Comparison of ENCODE assay signal across 1 cellular context in the genomic region with DNA sequence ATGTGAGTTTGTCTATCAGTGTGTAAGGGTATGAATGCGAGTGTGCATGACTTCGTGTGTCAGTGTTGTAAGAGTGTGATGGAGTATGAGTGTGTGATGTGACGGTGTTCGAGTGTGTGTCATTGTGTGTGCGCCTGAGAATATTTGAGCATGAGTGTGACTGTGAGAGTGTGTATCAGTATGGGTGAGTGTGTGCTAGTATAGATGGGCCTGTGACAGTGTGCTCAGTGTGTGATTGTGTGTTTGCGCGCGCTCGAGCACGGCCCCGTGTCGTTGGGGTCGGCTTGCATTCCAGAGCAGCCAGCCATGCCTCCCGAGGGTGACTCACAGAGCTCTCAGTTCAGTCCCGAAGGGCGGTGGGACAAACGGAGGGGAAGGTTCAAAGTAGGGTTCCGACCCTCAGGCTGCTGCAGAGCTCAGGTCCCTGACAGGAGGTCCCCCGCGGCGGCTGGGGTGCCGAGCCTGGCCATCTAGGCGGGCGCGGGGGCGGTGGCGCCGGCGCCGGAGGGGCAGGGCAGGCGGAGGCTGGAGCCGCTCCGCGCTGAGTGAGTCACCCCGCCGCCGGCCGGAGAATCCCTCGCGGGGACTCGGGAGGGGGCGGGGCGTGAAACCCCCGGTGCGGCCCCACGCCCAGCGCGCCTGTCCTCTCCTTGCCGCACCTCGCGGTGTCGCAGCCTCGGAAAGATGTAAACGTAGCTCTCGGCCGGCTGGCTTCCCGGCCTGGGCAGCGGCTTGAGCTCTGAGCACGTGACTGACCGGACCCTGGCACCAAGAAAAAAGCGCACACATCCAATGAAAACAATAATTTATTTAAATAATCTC.
TF ChIP-seq lines count a peak whose summit lies in the region.

No MANE protein-coding gene starts in this region.

TF ChIP-seq in HepG2, 621 proteins besides CTCF, POLR2A, EP300 and RAD21 (continues in another document):
- TF ChIP-seq ZNF563 (CRISPR knock-in tag; IDR thresholded peaks at IDR 0.05) (0 out of 2 replicates have a peak, but pooled peaks have one; percentile 36), KDM6A (CRISPR knock-in tag; IDR thresholded peaks at IDR 0.05; ENCODE audit: low read depth) (no peak), PPARG (CRISPR knock-in tag; conservative IDR thresholded peaks at IDR 0.05) (peak; percentile 36; the same call in 1 of the 2 replicates), RBFOX2 (IDR thresholded peaks at IDR 0.05; ENCODE audit: low read depth, low read length) (0 out of 2 replicates have a peak, but pooled peaks have one; percentile 35), YEATS4 (CRISPR knock-in tag; IDR thresholded peaks at IDR 0.05; ENCODE audit: borderline replicate concordance) (peak; percentile 43; the same call in 1 of the 2 replicates), ZFP37 (CRISPR knock-in tag; IDR thresholded peaks at IDR 0.05; ENCODE audit: borderline replicate concordance) (no peak), BORCS8-MEF2B (CRISPR knock-in tag; IDR thresholded peaks at IDR 0.05) (peak; percentile 62; the same call in 1 of the 2 replicates), CAMTA2 (CRISPR knock-in tag; IDR thresholded peaks at IDR 0.05; ENCODE audit: borderline replicate concordance) (no peak), ZKSCAN8 (CRISPR knock-in tag; IDR thresholded peaks at IDR 0.05; ENCODE audit: borderline replicate concordance) (no peak), CC2D1A (CRISPR knock-in tag; IDR thresholded peaks at IDR 0.05) (no peak), FOXA1 (IDR thresholded peaks at IDR 0.05) (0 out of 2 replicates have a peak, but pooled peaks have one; percentile 55), FOXA1 (CRISPR knock-in tag; IDR thresholded peaks at IDR 0.05) (0 out of 2 replicates have a peak, but pooled peaks have one; percentile 2), KAT7 (CRISPR knock-in tag; IDR thresholded peaks at IDR 0.05; ENCODE audit: borderline replicate concordance) (0 out of 2 replicates have a peak, but pooled peaks have one; percentile 26), RARA (CRISPR knock-in tag; IDR thresholded peaks at IDR 0.05) (no peak), TAF1 (CRISPR knock-in tag; IDR thresholded peaks at IDR 0.05) (no peak), ZNF33B (CRISPR knock-in tag; IDR thresholded peaks at IDR 0.05) (no peak), SKI (IDR thresholded peaks at IDR 0.05; ENCODE audit: partially characterized antibody) (peak; percentile 75), ZNF263 (CRISPR knock-in tag; IDR thresholded peaks at IDR 0.05) (peak; percentile 57; the same call in 1 of the 2 replicates), SALL2 (CRISPR knock-in tag; IDR thresholded peaks at IDR 0.05) (0 out of 2 replicates have a peak, but pooled peaks have one; percentile 45), HOXA3 (CRISPR knock-in tag; IDR thresholded peaks at IDR 0.05) (peak; percentile 61), KDM5B (CRISPR knock-in tag; IDR thresholded peaks at IDR 0.05; ENCODE audit: borderline replicate concordance) (peak; percentile 85; the same call in 1 of the 2 replicates), SIX1 (CRISPR knock-in tag; IDR thresholded peaks at IDR 0.05; ENCODE audit: borderline replicate concordance) (no peak), ZIK1 (CRISPR knock-in tag; IDR thresholded peaks at IDR 0.05; ENCODE audit: borderline replicate concordance, low read depth) (0 out of 2 replicates have a peak, but pooled peaks have one; percentile 41), ZNF891 (CRISPR knock-in tag; IDR thresholded peaks at IDR 0.05) (0 out of 2 replicates have a peak, but pooled peaks have one; percentile 33), NKX3-1 (CRISPR knock-in tag; IDR thresholded peaks at IDR 0.05) (0 out of 2 replicates have a peak, but pooled peaks have one; percentile 19), ZNF747 (CRISPR knock-in tag; IDR thresholded peaks at IDR 0.05; ENCODE audit: borderline replicate concordance) (no peak), ZNF777 (CRISPR knock-in tag; IDR thresholded peaks at IDR 0.05) (peak; percentile 85), MTF2 (CRISPR knock-in tag; IDR thresholded peaks at IDR 0.05; ENCODE audit: borderline replicate concordance) (peak; percentile 52; the same call in 1 of the 2 replicates), GABPB1 (CRISPR knock-in tag; IDR thresholded peaks at IDR 0.05) (peak; percentile 59), NCOR1 (IDR thresholded peaks at IDR 0.05; ENCODE audit: borderline replicate concordance, low read length) (no peak), ZNF431 (CRISPR knock-in tag; IDR thresholded peaks at IDR 0.05; ENCODE audit: borderline replicate concordance, low read depth) (no peak; the same call in 1 of the 2 replicates), MTA3 (CRISPR knock-in tag; IDR thresholded peaks at IDR 0.05) (no peak), AHR (CRISPR knock-in tag; IDR thresholded peaks at IDR 0.05) (no peak)
- TF ChIP-seq, protein P1, sequence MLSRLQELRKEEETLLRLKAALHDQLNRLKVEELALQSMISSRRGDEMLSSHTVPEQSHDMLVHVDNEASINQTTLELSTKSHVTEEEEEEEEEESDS (CRISPR knock-in tag; IDR thresholded peaks at IDR 0.05; ENCODE audit: borderline replicate concordance): 0 out of 2 replicates have a peak, but pooled peaks have one; percentile 38
- TF ChIP-seq, protein P2, sequence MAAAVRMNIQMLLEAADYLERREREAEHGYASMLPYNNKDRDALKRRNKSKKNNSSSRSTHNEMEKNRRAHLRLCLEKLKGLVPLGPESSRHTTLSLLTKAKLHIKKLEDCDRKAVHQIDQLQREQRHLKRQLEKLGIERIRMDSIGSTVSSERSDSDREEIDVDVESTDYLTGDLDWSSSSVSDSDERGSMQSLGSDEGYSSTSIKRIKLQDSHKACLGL (CRISPR knock-in tag; IDR thresholded peaks at IDR 0.05): peak; percentile 74; the same call in 1 of the 2 replicates
- TF ChIP-seq, protein P3, sequence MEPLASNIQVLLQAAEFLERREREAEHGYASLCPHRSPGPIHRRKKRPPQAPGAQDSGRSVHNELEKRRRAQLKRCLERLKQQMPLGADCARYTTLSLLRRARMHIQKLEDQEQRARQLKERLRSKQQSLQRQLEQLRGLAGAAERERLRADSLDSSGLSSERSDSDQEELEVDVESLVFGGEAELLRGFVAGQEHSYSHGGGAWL (CRISPR knock-in tag; IDR thresholded peaks at IDR 0.05): peak; percentile 78; the same call in 1 of the 2 replicates
- TF ChIP-seq, protein P4, sequence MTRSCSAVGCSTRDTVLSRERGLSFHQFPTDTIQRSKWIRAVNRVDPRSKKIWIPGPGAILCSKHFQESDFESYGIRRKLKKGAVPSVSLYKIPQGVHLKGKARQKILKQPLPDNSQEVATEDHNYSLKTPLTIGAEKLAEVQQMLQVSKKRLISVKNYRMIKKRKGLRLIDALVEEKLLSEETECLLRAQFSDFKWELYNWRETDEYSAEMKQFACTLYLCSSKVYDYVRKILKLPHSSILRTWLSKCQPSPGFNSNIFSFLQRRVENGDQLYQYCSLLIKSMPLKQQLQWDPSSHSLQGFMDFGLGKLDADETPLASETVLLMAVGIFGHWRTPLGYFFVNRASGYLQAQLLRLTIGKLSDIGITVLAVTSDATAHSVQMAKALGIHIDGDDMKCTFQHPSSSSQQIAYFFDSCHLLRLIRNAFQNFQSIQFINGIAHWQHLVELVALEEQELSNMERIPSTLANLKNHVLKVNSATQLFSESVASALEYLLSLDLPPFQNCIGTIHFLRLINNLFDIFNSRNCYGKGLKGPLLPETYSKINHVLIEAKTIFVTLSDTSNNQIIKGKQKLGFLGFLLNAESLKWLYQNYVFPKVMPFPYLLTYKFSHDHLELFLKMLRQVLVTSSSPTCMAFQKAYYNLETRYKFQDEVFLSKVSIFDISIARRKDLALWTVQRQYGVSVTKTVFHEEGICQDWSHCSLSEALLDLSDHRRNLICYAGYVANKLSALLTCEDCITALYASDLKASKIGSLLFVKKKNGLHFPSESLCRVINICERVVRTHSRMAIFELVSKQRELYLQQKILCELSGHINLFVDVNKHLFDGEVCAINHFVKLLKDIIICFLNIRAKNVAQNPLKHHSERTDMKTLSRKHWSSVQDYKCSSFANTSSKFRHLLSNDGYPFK (CRISPR knock-in tag; IDR thresholded peaks at IDR 0.05; ENCODE audit: borderline replicate concordance): peak; percentile 72
- TF ChIP-seq, protein P5, sequence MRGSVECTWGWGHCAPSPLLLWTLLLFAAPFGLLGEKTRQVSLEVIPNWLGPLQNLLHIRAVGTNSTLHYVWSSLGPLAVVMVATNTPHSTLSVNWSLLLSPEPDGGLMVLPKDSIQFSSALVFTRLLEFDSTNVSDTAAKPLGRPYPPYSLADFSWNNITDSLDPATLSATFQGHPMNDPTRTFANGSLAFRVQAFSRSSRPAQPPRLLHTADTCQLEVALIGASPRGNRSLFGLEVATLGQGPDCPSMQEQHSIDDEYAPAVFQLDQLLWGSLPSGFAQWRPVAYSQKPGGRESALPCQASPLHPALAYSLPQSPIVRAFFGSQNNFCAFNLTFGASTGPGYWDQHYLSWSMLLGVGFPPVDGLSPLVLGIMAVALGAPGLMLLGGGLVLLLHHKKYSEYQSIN (CRISPR knock-in tag; IDR thresholded peaks at IDR 0.05; ENCODE audit: borderline replicate concordance): 0 out of 2 replicates have a peak, but pooled peaks have one; percentile 65
- TF ChIP-seq, protein P6, sequence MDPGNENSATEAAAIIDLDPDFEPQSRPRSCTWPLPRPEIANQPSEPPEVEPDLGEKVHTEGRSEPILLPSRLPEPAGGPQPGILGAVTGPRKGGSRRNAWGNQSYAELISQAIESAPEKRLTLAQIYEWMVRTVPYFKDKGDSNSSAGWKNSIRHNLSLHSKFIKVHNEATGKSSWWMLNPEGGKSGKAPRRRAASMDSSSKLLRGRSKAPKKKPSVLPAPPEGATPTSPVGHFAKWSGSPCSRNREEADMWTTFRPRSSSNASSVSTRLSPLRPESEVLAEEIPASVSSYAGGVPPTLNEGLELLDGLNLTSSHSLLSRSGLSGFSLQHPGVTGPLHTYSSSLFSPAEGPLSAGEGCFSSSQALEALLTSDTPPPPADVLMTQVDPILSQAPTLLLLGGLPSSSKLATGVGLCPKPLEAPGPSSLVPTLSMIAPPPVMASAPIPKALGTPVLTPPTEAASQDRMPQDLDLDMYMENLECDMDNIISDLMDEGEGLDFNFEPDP (CRISPR knock-in tag; conservative IDR thresholded peaks at IDR 0.05): no peak
- TF ChIP-seq, protein P7, sequence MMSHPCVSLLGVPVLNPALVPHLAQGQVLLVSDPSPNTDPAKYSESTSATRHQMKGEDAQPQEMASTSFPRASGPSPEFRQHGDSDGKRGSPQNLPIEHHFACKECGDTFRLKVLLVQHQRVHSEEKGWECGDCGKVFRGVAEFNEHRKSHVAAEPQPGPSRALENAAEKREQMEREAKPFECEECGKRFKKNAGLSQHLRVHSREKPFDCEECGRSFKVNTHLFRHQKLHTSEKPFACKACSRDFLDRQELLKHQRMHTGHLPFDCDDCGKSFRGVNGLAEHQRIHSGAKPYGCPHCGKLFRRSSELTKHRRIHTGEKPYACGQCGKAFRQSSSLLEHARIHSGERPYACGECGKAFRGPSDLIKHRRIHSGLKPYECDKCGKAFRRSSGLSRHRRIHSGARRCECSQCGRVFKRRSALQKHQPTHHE (CRISPR knock-in tag; IDR thresholded peaks at IDR 0.05; ENCODE audit: borderline replicate concordance): no peak
- TF ChIP-seq, protein P8, sequence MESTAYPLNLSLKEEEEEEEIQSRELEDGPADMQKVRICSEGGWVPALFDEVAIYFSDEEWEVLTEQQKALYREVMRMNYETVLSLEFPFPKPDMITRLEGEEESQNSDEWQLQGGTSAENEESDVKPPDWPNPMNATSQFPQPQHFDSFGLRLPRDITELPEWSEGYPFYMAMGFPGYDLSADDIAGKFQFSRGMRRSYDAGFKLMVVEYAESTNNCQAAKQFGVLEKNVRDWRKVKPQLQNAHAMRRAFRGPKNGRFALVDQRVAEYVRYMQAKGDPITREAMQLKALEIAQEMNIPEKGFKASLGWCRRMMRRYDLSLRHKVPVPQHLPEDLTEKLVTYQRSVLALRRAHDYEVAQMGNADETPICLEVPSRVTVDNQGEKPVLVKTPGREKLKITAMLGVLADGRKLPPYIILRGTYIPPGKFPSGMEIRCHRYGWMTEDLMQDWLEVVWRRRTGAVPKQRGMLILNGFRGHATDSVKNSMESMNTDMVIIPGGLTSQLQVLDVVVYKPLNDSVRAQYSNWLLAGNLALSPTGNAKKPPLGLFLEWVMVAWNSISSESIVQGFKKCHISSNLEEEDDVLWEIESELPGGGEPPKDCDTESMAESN (CRISPR knock-in tag; conservative IDR thresholded peaks at IDR 0.05): no peak
- TF ChIP-seq, protein P9, sequence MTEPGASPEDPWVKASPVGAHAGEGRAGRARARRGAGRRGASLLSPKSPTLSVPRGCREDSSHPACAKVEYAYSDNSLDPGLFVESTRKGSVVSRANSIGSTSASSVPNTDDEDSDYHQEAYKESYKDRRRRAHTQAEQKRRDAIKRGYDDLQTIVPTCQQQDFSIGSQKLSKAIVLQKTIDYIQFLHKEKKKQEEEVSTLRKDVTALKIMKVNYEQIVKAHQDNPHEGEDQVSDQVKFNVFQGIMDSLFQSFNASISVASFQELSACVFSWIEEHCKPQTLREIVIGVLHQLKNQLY (CRISPR knock-in tag; IDR thresholded peaks at IDR 0.05): no peak
- TF ChIP-seq, protein P10, sequence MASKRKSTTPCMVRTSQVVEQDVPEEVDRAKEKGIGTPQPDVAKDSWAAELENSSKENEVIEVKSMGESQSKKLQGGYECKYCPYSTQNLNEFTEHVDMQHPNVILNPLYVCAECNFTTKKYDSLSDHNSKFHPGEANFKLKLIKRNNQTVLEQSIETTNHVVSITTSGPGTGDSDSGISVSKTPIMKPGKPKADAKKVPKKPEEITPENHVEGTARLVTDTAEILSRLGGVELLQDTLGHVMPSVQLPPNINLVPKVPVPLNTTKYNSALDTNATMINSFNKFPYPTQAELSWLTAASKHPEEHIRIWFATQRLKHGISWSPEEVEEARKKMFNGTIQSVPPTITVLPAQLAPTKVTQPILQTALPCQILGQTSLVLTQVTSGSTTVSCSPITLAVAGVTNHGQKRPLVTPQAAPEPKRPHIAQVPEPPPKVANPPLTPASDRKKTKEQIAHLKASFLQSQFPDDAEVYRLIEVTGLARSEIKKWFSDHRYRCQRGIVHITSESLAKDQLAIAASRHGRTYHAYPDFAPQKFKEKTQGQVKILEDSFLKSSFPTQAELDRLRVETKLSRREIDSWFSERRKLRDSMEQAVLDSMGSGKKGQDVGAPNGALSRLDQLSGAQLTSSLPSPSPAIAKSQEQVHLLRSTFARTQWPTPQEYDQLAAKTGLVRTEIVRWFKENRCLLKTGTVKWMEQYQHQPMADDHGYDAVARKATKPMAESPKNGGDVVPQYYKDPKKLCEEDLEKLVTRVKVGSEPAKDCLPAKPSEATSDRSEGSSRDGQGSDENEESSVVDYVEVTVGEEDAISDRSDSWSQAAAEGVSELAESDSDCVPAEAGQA (IDR thresholded peaks at IDR 0.05; ENCODE audit: low read depth): 0 out of 2 replicates have a peak, but pooled peaks have one; percentile 24
- TF ChIP-seq, protein P10 (CRISPR knock-in tag; IDR thresholded peaks at IDR 0.05; ENCODE audit: borderline replicate concordance): no peak
